8 cellular contexts compared by ENCODE assay signal in the genomic region with DNA sequence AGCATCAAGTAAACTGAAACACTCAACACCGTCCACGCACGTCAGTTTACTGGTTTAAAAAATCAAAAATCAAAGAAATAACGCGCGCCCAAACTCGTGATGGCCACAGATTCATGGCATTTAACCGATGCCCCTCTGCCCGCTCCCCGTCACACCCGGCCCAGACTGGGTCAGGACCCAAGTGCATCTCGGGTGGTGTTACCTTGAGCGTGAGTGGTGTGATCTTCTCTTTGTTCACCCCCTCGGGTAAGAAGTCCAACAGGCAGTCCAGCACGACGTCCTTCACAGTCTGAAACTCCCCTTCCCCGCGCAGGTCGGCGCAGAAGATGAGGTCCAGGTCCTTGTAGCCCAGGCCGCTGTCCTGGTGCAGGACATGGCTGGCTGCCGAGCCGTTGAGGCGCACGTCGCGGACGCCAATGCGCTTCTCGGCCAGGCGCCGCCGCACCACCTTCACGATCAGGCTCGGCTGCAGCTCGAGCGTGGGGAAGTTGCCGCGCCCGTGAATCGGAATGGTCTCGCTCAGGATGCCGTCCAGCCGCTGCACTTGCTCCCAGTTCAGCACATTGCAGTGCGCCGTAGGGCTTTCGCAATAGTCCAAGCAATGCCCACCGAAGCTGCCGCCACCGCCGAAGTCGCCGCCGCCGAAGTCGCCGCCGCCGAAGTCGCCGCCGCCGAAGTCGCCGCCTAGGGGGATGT. TPM values are rescaled to one million over a fixed set of nuclear protein-coding genes. Genes with fewer than 3 reads are reported as not detected.
A peak's percentile ranks its signal among the peaks of the same experiment; 100 is the strongest.
DNase-seq lines count a peak whose midpoint lies in the region; ATAC-seq and TF ChIP-seq lines count a peak whose summit lies in the region.

No MANE protein-coding gene starts in this region.

- peak overlapping the region; percentile 68 for H3K27ac Mint-ChIP-seq in neural crest cell (ENCODE audit: unreplicated experiment)

- ATAC-seq in GM19023 (IDR thresholded peaks at IDR 0.05; ENCODE audit: unreplicated experiment) (peak; percentile 9), gastroesophageal sphincter (peak; percentile 1), GM21528 (IDR thresholded peaks at IDR 0.05; ENCODE audit: low FRiP score, unreplicated experiment) (no peak), HG03565 (IDR thresholded peaks at IDR 0.05; ENCODE audit: unreplicated experiment) (no peak)

- H3K27me3 Mint-ChIP-seq in neural crest cell (ENCODE audit: low read depth): peaks cover 10% of the 10 kb centered on the region

- DNase-seq in NCI-H774 (lab: John Stamatoyannopoulos, UW) (peak; percentile 67), activated gamma-delta T cell (lab: John Stamatoyannopoulos, UW) (peak; percentile 13), neural crest cell (ENCODE audit: low read depth, low spot score) (peak; percentile 53), vagina (ENCODE audit: extremely low spot score in 2 of 2) (no peak)

- H3K36me3 Mint-ChIP-seq in neural crest cell (ENCODE audit: low read depth): no peaks in the 10 kb centered on the region

- no peak for TF ChIP-seq EP300 in gastroesophageal sphincter (IDR thresholded peaks at IDR 0.05)

- no peaks in the 10 kb centered on the region for H3K27me3 ChIP-seq in gastroesophageal sphincter
- no peaks in the 10 kb centered on the region for H3K27me3 ChIP-seq in vagina

- H3K36me3 ChIP-seq in gastroesophageal sphincter (no peaks in the 10 kb centered on the region), vagina (no peaks in the 10 kb centered on the region)

- H3K4me1 ChIP-seq in gastroesophageal sphincter (peaks cover 4 to 58% (median 9%) of the 10 kb centered on the region in 3 donors), vagina (peaks cover 33% of the 10 kb centered on the region)

- no peaks in the 10 kb centered on the region for H3K9me3 Mint-ChIP-seq in neural crest cell

- WGBS in gastroesophageal sphincter (ENCODE audit: low coverage in 1 of 2), 2 donors: 11 to 42% methylated on average over 7 to 14 of the region's 65 CpGs

- peaks cover 27% of the 10 kb centered on the region for H3K4me1 Mint-ChIP-seq in neural crest cell

- TF ChIP-seq CTCF in gastroesophageal sphincter (IDR thresholded peaks at IDR 0.05): no peak
- no peak for TF ChIP-seq CTCF in neural crest cell (conservative IDR thresholded peaks at IDR 0.05)
- no peak for TF ChIP-seq CTCF in vagina (IDR thresholded peaks at IDR 0.05)

- peak overlapping the region; percentile 97 for H3K4me3 Mint-ChIP-seq in neural crest cell

- H3K9me3 ChIP-seq in gastroesophageal sphincter (no peaks in the 10 kb centered on the region), vagina (no peaks in the 10 kb centered on the region)

- H3K4me3 ChIP-seq in gastroesophageal sphincter (peak overlapping the region; percentile 78 to 87), vagina (peak overlapping the region; percentile 85 to 87)

- TF ChIP-seq POLR2A in gastroesophageal sphincter (IDR thresholded peaks at IDR 0.05) (no peak), vagina (IDR thresholded peaks at IDR 0.05) (no peak)

- intact Hi-C loops in vagina (cut with DNase I): loop anchor here (10.0 kb wide), 1 partner anchor 263 kb away; no protein-coding TSS in a partner anchor

- H3K27ac ChIP-seq in gastroesophageal sphincter: peak overlapping the region; percentile 78 to 96 (median 95)
- peak overlapping the region; percentile 86 for H3K27ac ChIP-seq in vagina

RNA-seq across cellular contexts. Expression of gene TENT5A, which starts 0.9 kb away (rescaled TPM):
- total RNA-seq in gastroesophageal sphincter (10 to 100 TPM in 3 of 4 donors, 1 to 10 TPM in 1; 8.4 to 35.8 (median 14.3) TPM), neural crest cell (4.5 and 4.6 TPM in 2 replicates), vagina (20.6 TPM)

Comparison
In these comparisons a context has a peak if more than half of its experiments do, and no peak if none do; other contexts are left out.
1. ATAC-seq: peak in GM19023 (single experiment) and gastroesophageal sphincter (single experiment); none in GM21528 (single experiment) and HG03565 (single experiment).
2. DNase-seq: peak in NCI-H774 (single experiment), activated gamma-delta T cell (single experiment) and neural crest cell (single experiment); none in vagina (0 of 2).